ENCODE assay signal across 8 cellular contexts in genomic region chr1:161399257-161399998, GRCh38. TPM values are rescaled to one million over a fixed set of nuclear protein-coding genes. Genes with fewer than 3 reads are reported as not detected.
DNase-seq lines count a peak whose midpoint lies in the region; ATAC-seq, FAIRE-seq and TF ChIP-seq lines count a peak whose summit lies in the region.

No MANE protein-coding gene starts in this region.

- no peaks in the 10 kb centered on the region for H3K79me2 ChIP-seq in mammary epithelial cell (ENCODE audit: insufficient read depth, low read length)

- in situ Hi-C loops in mammary epithelial cell (cut with MboI; ENCODE audit: low sequenced_read_pairs in 2 of 2): no loop called here

- ATAC-seq in GM18870 (IDR thresholded peaks at IDR 0.05; ENCODE audit: unreplicated experiment) (peak; percentile 70), HG03108 (IDR thresholded peaks at IDR 0.05; ENCODE audit: unreplicated experiment) (peak; percentile 66)

- H3K4me3 ChIP-seq in AG04450 (ENCODE audit: low read depth, low read length): peak overlapping the region; percentile 92
- peak overlapping the region; percentile 56 for H3K4me3 ChIP-seq in WERI-Rb-1 (ENCODE audit: low read depth, low read length)
- peak overlapping the region; percentile 64 to 97 (median 66) for H3K4me3 ChIP-seq in mammary epithelial cell (replicated peaks in 1 of 3; ENCODE audit: insufficient read depth in 1 of 3, low read depth in 2 of 3, low read length in 3 of 3)
- peak overlapping the region; percentile 49 to 62 for H3K4me3 ChIP-seq in small intestine (ENCODE audit: low read depth in 1 of 2, low read length in 2 of 2)

- peaks cover 3% of the 10 kb centered on the region for H3K4me1 ChIP-seq in mammary epithelial cell (ENCODE audit: insufficient read depth, low read length)
- H3K4me1 ChIP-seq in small intestine (ENCODE audit: control insufficient read depth in 2 of 2, insufficient read depth in 1 of 2, low read depth in 1 of 2, low read length in 1 of 2): peaks cover 0 to 2% of the 10 kb centered on the region in 2 donors

- DNase-seq in AG04450 (ENCODE audit: low read depth, low spot score): peak; percentile 81
- DNase-seq in NCI-H2196 treated with DMSO at 0.1 percent for 48 hours (lab: John Stamatoyannopoulos, UW; ENCODE audit: unreplicated experiment): peak; percentile 62
- DNase-seq in WERI-Rb-1: peak; percentile 96
- peak; percentile 87 for DNase-seq in mammary epithelial cell
- DNase-seq in iPS-NIHi11 (ENCODE audit: low spot score): peak; percentile 80
- DNase-seq in small intestine: peak; percentile 93

- WGBS in mammary epithelial cell (ENCODE audit: low coverage, missing lambda C conversion rate): 3% methylated on average over 32 of the region's 53 CpGs
- 0% methylated on average over 51 to 53 of the region's 53 CpGs for WGBS in small intestine, 3 donors

- CTCF ChIA-PET in AG04450 (lab: Charles Lee): interaction anchor here (1.6 kb wide), 1 partner anchor 17 kb away, joined by 8 read pairs; no protein-coding TSS in a partner anchor
- CTCF ChIA-PET in mammary epithelial cell (lab: Charles Lee; ENCODE audit: low non-redundant PET): no interaction called here

- peak overlapping the region; percentile 84 for H3K9ac ChIP-seq in mammary epithelial cell (ENCODE audit: insufficient read depth, low read length)

- H3K27me3 ChIP-seq in AG04450 (ENCODE audit: control insufficient read depth, insufficient read depth, low read length) (peaks cover under 1% of the 10 kb centered on the region), WERI-Rb-1 (ENCODE audit: insufficient read depth, low read depth, severe bottlenecking) (no peaks in the 10 kb centered on the region), mammary epithelial cell (ENCODE audit: insufficient read depth, low read length) (no peaks in the 10 kb centered on the region), small intestine (ENCODE audit: control insufficient read depth in 2 of 2, insufficient read depth in 2 of 2, low read length in 2 of 2) (no peaks in the 10 kb centered on the region)

- H3K9me3 ChIP-seq in AG04450 (ENCODE audit: control insufficient read depth, insufficient read depth, low read length) (no peaks in the 10 kb centered on the region; the same call in 1 of the 2 replicates), WERI-Rb-1 (ENCODE audit: severe bottlenecking) (no peaks in the 10 kb centered on the region), mammary epithelial cell (replicated peaks; ENCODE audit: insufficient read depth, low read length) (no peaks in the 10 kb centered on the region), small intestine (ENCODE audit: control insufficient read depth, low read depth) (no peaks in the 10 kb centered on the region)

- FAIRE-seq in small intestine (lab: Jason Lieb, UNC): no peak

- intact Hi-C loops in mammary epithelial cell (cut with micrococcal nuclease): no loop called here

- POLR2A ChIA-PET in AG04450 (lab: Yijun Ruan, JAX): interaction anchor here (1.3 kb wide), 1 partner anchor 10 kb away, joined by 5 read pairs; no protein-coding TSS in a partner anchor

- H3K36me3 ChIP-seq in WERI-Rb-1: peaks cover 5% of the 10 kb centered on the region; the same call in 1 of the 2 replicates
- H3K36me3 ChIP-seq in mammary epithelial cell (ENCODE audit: insufficient read depth, low read length): no peaks in the 10 kb centered on the region
- no peaks in the 10 kb centered on the region for H3K36me3 ChIP-seq in small intestine (ENCODE audit: control insufficient read depth in 2 of 2, insufficient read depth in 2 of 2, low read length in 2 of 2)

- no TSS peak for BruUV-seq in mammary epithelial cell (replicated peaks; lab: Mats Ljungman, UMichigan)

- peak overlapping the region; percentile 100 for H2AFZ ChIP-seq in mammary epithelial cell (ENCODE audit: low read depth, low read length)

- peak overlapping the region; percentile 85 for H3K4me2 ChIP-seq in mammary epithelial cell (ENCODE audit: insufficient read depth, low read depth, low read length)

- no peaks in the 10 kb centered on the region for H4K20me1 ChIP-seq in mammary epithelial cell (ENCODE audit: insufficient read depth, low read length)

- dilution Hi-C loops in mammary epithelial cell (cut with HindIII; ENCODE audit: low sequenced_read_pairs): loop anchor here (25.0 kb wide), 1 partner anchor 187 kb away; the partner anchor contains the start of genes APOA2, FCER1G and NDUFS2

- peak; percentile 51 for TF ChIP-seq CTCF in AG04450 (IDR thresholded peaks at IDR 0.05; ENCODE audit: low read depth, low read length)
- peak; percentile 62 for TF ChIP-seq CTCF in WERI-Rb-1 (IDR thresholded peaks at IDR 0.05; ENCODE audit: low read depth, low read length)
- TF ChIP-seq CTCF in mammary epithelial cell (conservative IDR thresholded peaks at IDR 0.05 in 1 of 2, IDR thresholded peaks at IDR 0.05 in 1 of 2; ENCODE audit: extremely low read depth in 1 of 2, insufficient read depth in 1 of 2, low read depth in 1 of 2, low read length in 2 of 2): peak in 1 of 2 donors; percentile 61

- peak overlapping the region; percentile 100 for H3K27ac ChIP-seq in AG04450 (ENCODE audit: low read depth, low read length)
- peak overlapping the region; percentile 93 for H3K27ac ChIP-seq in WERI-Rb-1
- peak overlapping the region; percentile 89 for H3K27ac ChIP-seq in mammary epithelial cell (ENCODE audit: insufficient read depth, low read depth, low read length)
- peak overlapping the region; percentile 96 to 100 for H3K27ac ChIP-seq in small intestine (ENCODE audit: low read depth in 1 of 2, low read length in 1 of 2)

RNA-seq across cellular contexts. Expression of gene CFAP126, which starts 31.8 kb away (rescaled TPM):
- polyA plus RNA-seq in AG04450 (2011; rRNA removed) (not detected in 2 replicates), mammary epithelial cell (not detected), small intestine (not detected)
- polyA minus RNA-seq in AG04450 (2011; rRNA and poly(A)+ RNA removed): not detected in 2 replicates
- total RNA-seq in mammary epithelial cell: not detected
- polyA minus RNA-seq in mammary epithelial cell: not detected

Comparison
In these comparisons a context has a peak if more than half of its experiments do, and no peak if none do; other contexts are left out.
1. Peak in every context shown above with its lines: DNase-seq, ATAC-seq, H3K4me3 ChIP-seq and H3K27ac ChIP-seq.